In the genomic region with DNA sequence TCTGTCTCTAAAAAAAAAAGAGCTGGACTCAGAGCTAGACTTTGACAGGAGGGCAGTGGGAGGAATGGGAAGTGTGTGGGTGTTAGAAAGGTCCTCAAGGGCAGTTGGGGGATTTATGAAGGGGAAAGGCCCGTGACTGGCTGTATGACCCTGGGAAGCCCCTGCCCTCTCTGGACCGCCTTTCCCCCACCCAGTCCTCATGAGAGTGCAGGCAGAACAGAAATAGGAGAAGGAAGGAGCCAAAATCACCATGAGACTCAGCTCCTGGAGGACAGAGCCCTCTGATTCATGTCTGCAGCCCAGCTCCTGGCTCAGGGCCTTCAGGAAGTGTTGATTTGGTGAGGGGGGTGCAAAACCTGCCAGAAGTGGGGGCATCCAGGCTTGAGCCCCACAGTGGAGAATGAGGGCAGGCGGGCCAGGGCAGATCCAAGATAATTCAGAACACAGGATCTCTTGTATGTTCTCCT, we compare ENCODE assay signal across 12 cellular contexts. TPM values are rescaled to one million over a fixed set of nuclear protein-coding genes. Genes with fewer than 3 reads are reported as not detected.
DNase-seq lines count a peak whose midpoint lies in the region; ATAC-seq and FAIRE-seq lines count a peak whose summit lies in the region.
"Had no signal": no experiment of that assay in that cellular context is flagged by ENCODE, and none has a peak within 500 bp of the region (broad histone marks: within the 10 kb centered on the region; RNA-seq: fewer than 3 reads in every experiment).

No MANE protein-coding gene starts in this region.

- FAIRE-seq in GM19239 (lab: Jason Lieb, UNC), result peak; percentile 83
- FAIRE-seq: HepG2 had no signal

- ATAC-seq in HG03108 (IDR thresholded peaks at IDR 0.05; ENCODE audit: unreplicated experiment), result no peak
- no peak for ATAC-seq in GM21515 (IDR thresholded peaks at IDR 0.05; ENCODE audit: unreplicated experiment)
- no peak for ATAC-seq in GM18511 (IDR thresholded peaks at IDR 0.05; ENCODE audit: unreplicated experiment)
- ATAC-seq: HepG2 had no signal

- peak; percentile 45 for DNase-seq in AG20443 (ENCODE audit: low spot score)
- no peak for DNase-seq in GM19239 (ENCODE audit: insufficient read length, low spot score)
- no peak for DNase-seq in activated T-helper 2 cell treated with anti-CD3 and anti-CD28 coated beads, Interferon-gamma antibody, Interleukin-2, Interleukin-4, amounts not matched to agents 10 μg/mL and 5 μg/mL and 100 μg/mL, durations not matched to agents 14 hours and 24 hours and 36 hours (ENCODE audit: low spot score)
- DNase-seq in medulla oblongata (ENCODE audit: extremely low spot score), result peak; percentile 26
- no peak for DNase-seq in NCI-H510A (lab: John Stamatoyannopoulos, UW)
- DNase-seq: activated effector memory CD4-positive, alpha-beta T cell treated with Interleukin-2 at 50 U/mL for 16 hours; hypothalamus; OCI-M1 had no signal

- H3K27me3 Mint-ChIP-seq in activated T-helper 2 cell treated with anti-CD3 and anti-CD28 coated beads, Interferon-gamma antibody, Interleukin-2, Interleukin-4, amounts not matched to agents 10 μg/mL and 5 μg/mL and 100 μg/mL, durations not matched to agents 14 hours and 24 hours and 36 hours (ENCODE audit: low read depth), result no peaks in the 10 kb centered on the region

- intact Hi-C loops in activated T-helper 2 cell treated with anti-CD3 and anti-CD28 coated beads, Interferon-gamma antibody, Interleukin-2, Interleukin-4, amounts not matched to agents 10 μg/mL and 5 μg/mL and 100 μg/mL, durations not matched to agents 14 hours and 24 hours and 36 hours (cut with micrococcal nuclease), result no loop called here

- H3K4me1 Mint-ChIP-seq in activated T-helper 2 cell treated with anti-CD3 and anti-CD28 coated beads, Interferon-gamma antibody, Interleukin-2, Interleukin-4, amounts not matched to agents 10 μg/mL and 5 μg/mL and 100 μg/mL, durations not matched to agents 14 hours and 24 hours and 36 hours (ENCODE audit: low read depth), result peaks cover 68% of the 10 kb centered on the region

- peak overlapping the region; percentile 34 for H3K4me3 Mint-ChIP-seq in activated T-helper 2 cell treated with anti-CD3 and anti-CD28 coated beads, Interferon-gamma antibody, Interleukin-2, Interleukin-4, amounts not matched to agents 10 μg/mL and 5 μg/mL and 100 μg/mL, durations not matched to agents 14 hours and 24 hours and 36 hours (ENCODE audit: low read depth)

- no peaks in the 10 kb centered on the region for H3K9me3 Mint-ChIP-seq in activated T-helper 2 cell treated with anti-CD3 and anti-CD28 coated beads, Interferon-gamma antibody, Interleukin-2, Interleukin-4, amounts not matched to agents 10 μg/mL and 5 μg/mL and 100 μg/mL, durations not matched to agents 14 hours and 24 hours and 36 hours

- peak overlapping the region; percentile 85 for H3K27ac Mint-ChIP-seq in activated T-helper 2 cell treated with anti-CD3 and anti-CD28 coated beads, Interferon-gamma antibody, Interleukin-2, Interleukin-4, amounts not matched to agents 10 μg/mL and 5 μg/mL and 100 μg/mL, durations not matched to agents 14 hours and 24 hours and 36 hours

- H3K36me3 Mint-ChIP-seq in activated T-helper 2 cell treated with anti-CD3 and anti-CD28 coated beads, Interferon-gamma antibody, Interleukin-2, Interleukin-4, amounts not matched to agents 10 μg/mL and 5 μg/mL and 100 μg/mL, durations not matched to agents 14 hours and 24 hours and 36 hours (ENCODE audit: low read depth), result peaks cover 62% of the 10 kb centered on the region

RNA-seq across cellular contexts. Expression of a gene that starts 8.7 kb away (rescaled TPM):
- 69.1 and 73.1 TPM in 2 replicates for total RNA-seq in activated T-helper 2 cell treated with anti-CD3 and anti-CD28 coated beads, Interferon-gamma antibody, Interleukin-2, Interleukin-4, amounts not matched to agents 10 μg/mL and 5 μg/mL and 100 μg/mL, durations not matched to agents 14 hours and 24 hours and 36 hours

RNA-seq across cellular contexts. Expression of a gene that starts 17.3 kb away (rescaled TPM):
- 98.0 and 98.7 TPM in 2 replicates for total RNA-seq in activated T-helper 2 cell treated with anti-CD3 and anti-CD28 coated beads, Interferon-gamma antibody, Interleukin-2, Interleukin-4, amounts not matched to agents 10 μg/mL and 5 μg/mL and 100 μg/mL, durations not matched to agents 14 hours and 24 hours and 36 hours

RNA-seq across cellular contexts. Expression of a gene that starts 38.7 kb away (rescaled TPM):
- 0.14 and 0.41 TPM in 2 replicates for total RNA-seq in activated T-helper 2 cell treated with anti-CD3 and anti-CD28 coated beads, Interferon-gamma antibody, Interleukin-2, Interleukin-4, amounts not matched to agents 10 μg/mL and 5 μg/mL and 100 μg/mL, durations not matched to agents 14 hours and 24 hours and 36 hours
- total RNA-seq: HepG2 had no signal

RNA-seq across cellular contexts. Expression of a gene that starts 47.6 kb away (rescaled TPM):
- total RNA-seq in activated T-helper 2 cell treated with anti-CD3 and anti-CD28 coated beads, Interferon-gamma antibody, Interleukin-2, Interleukin-4, amounts not matched to agents 10 μg/mL and 5 μg/mL and 100 μg/mL, durations not matched to agents 14 hours and 24 hours and 36 hours, result not detected in 2 replicates
- total RNA-seq: HepG2 had no signal

Comparison
In these comparisons a context has a peak if more than half of its experiments do, and no peak if none do; other contexts are left out.
1. DNase-seq: peak in AG20443 (single experiment) and medulla oblongata (single experiment); none in GM19239 (single experiment), activated T-helper 2 cell treated with anti-CD3 and anti-CD28 coated beads, Interferon-gamma antibody, Interleukin-2, Interleukin-4, amounts not matched to agents 10 μg/mL and 5 μg/mL and 100 μg/mL, durations not matched to agents 14 hours and 24 hours and 36 hours (single experiment) and NCI-H510A (single experiment).